Comparison of ENCODE assay signal across 1 cellular context in the genomic region with DNA sequence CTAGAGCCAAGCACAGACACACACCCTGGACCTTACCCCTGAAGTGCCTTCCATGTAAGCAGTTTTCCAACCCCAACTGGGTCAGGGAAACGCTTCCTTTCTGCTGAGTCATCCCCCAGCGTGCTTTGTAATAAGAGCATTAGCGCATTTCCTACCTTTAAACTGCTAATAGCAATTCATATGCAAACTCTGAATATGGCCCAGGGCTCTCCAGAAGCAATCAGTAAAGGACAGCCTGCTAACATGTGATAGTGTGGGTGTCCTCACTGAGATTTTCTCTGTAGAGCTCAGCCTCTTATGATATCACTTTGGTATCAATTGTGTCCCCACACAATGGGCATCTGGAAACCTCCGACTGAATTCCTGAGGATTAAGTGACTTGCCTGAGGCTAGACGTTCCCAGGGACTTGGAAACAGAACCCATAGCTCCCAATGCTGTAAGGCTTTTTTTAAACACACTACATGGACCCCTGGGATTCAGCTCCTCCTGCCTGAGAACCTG.
TF ChIP-seq lines count a peak whose summit lies in the region.

No MANE protein-coding gene starts in this region.

TF ChIP-seq in WTC11, 78 proteins besides CTCF, POLR2A, EP300 and RAD21 (continued from another document):
- TF ChIP-seq, protein P1, sequence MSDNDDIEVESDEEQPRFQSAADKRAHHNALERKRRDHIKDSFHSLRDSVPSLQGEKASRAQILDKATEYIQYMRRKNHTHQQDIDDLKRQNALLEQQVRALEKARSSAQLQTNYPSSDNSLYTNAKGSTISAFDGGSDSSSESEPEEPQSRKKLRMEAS (CRISPR knock-in tag; IDR thresholded peaks at IDR 0.05): peak; percentile 20; the same call in 1 of the 2 replicates
- TF ChIP-seq TEAD1 (CRISPR knock-in tag; IDR thresholded peaks at IDR 0.05) (peak; percentile 29; the same call in 1 of the 2 replicates), FOXJ3 (CRISPR knock-in tag; IDR thresholded peaks at IDR 0.05; ENCODE audit: borderline replicate concordance) (no peak), FOXK1 (CRISPR knock-in tag; IDR thresholded peaks at IDR 0.05) (0 out of 2 replicates have a peak, but pooled peaks have one; percentile 13)
- TF ChIP-seq, protein P2, sequence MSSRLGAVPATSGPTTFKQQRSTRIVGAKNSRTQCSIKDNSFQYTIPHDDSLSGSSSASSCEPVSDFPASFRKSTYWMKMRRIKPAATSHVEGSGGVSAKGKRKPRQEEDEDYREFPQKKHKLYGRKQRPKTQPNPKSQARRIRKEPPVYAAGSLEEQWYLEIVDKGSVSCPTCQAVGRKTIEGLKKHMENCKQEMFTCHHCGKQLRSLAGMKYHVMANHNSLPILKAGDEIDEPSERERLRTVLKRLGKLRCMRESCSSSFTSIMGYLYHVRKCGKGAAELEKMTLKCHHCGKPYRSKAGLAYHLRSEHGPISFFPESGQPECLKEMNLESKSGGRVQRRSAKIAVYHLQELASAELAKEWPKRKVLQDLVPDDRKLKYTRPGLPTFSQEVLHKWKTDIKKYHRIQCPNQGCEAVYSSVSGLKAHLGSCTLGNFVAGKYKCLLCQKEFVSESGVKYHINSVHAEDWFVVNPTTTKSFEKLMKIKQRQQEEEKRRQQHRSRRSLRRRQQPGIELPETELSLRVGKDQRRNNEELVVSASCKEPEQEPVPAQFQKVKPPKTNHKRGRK (CRISPR knock-in tag; IDR thresholded peaks at IDR 0.05; ENCODE audit: borderline replicate concordance): no peak
- TF ChIP-seq, protein P3, sequence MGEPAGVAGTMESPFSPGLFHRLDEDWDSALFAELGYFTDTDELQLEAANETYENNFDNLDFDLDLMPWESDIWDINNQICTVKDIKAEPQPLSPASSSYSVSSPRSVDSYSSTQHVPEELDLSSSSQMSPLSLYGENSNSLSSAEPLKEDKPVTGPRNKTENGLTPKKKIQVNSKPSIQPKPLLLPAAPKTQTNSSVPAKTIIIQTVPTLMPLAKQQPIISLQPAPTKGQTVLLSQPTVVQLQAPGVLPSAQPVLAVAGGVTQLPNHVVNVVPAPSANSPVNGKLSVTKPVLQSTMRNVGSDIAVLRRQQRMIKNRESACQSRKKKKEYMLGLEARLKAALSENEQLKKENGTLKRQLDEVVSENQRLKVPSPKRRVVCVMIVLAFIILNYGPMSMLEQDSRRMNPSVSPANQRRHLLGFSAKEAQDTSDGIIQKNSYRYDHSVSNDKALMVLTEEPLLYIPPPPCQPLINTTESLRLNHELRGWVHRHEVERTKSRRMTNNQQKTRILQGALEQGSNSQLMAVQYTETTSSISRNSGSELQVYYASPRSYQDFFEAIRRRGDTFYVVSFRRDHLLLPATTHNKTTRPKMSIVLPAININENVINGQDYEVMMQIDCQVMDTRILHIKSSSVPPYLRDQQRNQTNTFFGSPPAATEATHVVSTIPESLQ (CRISPR knock-in tag; IDR thresholded peaks at IDR 0.05): no peak
